Comparison of ENCODE assay signal across 10 cellular contexts in genomic region chr17:82257473-82257872, GRCh38. TPM values are rescaled to one million over a fixed set of nuclear protein-coding genes. Genes with fewer than 3 reads are reported as not detected.
DNase-seq lines count a peak whose midpoint lies in the region; ATAC-seq, FAIRE-seq and TF ChIP-seq lines count a peak whose summit lies in the region.
"Had no signal": no experiment of that assay in that cellular context is flagged by ENCODE, and none has a peak within 500 bp of the region (broad histone marks: within the 10 kb centered on the region; RNA-seq: fewer than 3 reads in every experiment).

No MANE protein-coding gene starts in this region.

- peaks cover 0 to 36% (median 13%) of the 10 kb centered on the region in 4 donors for H3K4me1 ChIP-seq in stomach

- H3K27ac ChIP-seq in stomach, result peak overlapping the region; percentile 5 to 60 (median 11)

- intact Hi-C loops in stomach (cut with DNase I; ENCODE audit: low total_unique reads), result no loop called here

- H3K36me3 ChIP-seq in stomach, result peaks cover 80 to 99% (median 98%) of the 10 kb centered on the region in 4 donors

- DNase-seq in AG08396 (ENCODE audit: low spot score) (peak; percentile 44), T-cell (peak in 31 of 34 experiments; percentile 41 to 82 (median 72)), myocyte (ENCODE audit: low read depth) (peak; percentile 92), stomach (peak; percentile 79), GM19239 (ENCODE audit: insufficient read length, low spot score) (no peak), NCI-H2171 (lab: John Stamatoyannopoulos, UW) (no peak)
- DNase-seq in central memory CD4-positive, alpha-beta T cell, result peak; percentile 46

- 33 to 44% (median 34%) methylated on average over 10 of the region's 10 CpGs for WGBS in stomach, 5 donors

- TF ChIP-seq EP300 in stomach (IDR thresholded peaks at IDR 0.05), result no peak

- H3K4me3 Mint-ChIP-seq in T-cell, result peak overlapping the region in 1 of 3 donors; percentile 22

- no peak for TF ChIP-seq CTCF in stomach (IDR thresholded peaks at IDR 0.05)

- CTCF ChIA-PET in T-cell (lab: Charles Lee), result no interaction called here

- no peaks in the 10 kb centered on the region for H3K9me3 Mint-ChIP-seq in T-cell

- H3K27me3 Mint-ChIP-seq in T-cell, result no peaks in the 10 kb centered on the region

- TF ChIP-seq POLR2A in stomach (IDR thresholded peaks at IDR 0.05), result no peak

- no peak for FAIRE-seq in GM19239 (lab: Jason Lieb, UNC)
- FAIRE-seq: G401.6 had no signal

- H3K36me3 Mint-ChIP-seq in T-cell, result peaks cover 57% of the 10 kb centered on the region

- no peaks in the 10 kb centered on the region for H3K9me3 ChIP-seq in stomach

- peak overlapping the region; percentile 70 to 79 for H3K27ac Mint-ChIP-seq in T-cell

- peaks cover 36 to 46% (median 43%) of the 10 kb centered on the region in 3 donors for H3K4me1 Mint-ChIP-seq in T-cell

- POLR2A ChIA-PET in T-cell (lab: Charles Lee), result no interaction called here

- H3K27me3 ChIP-seq in stomach, result no peaks in the 10 kb centered on the region

- ATAC-seq in T-cell (replicated peaks in 1 of 4) (peak; percentile 66 to 90 (median 76)), HG03175 (IDR thresholded peaks at IDR 0.05; ENCODE audit: unreplicated experiment) (no peak)

- H3K4me3 ChIP-seq in stomach, result no peak overlapping the region

RNA-seq across cellular contexts. Expression of gene CSNK1D, which starts 16.0 kb away (rescaled TPM):
- total RNA-seq in T-cell (100 to 1,000 TPM; 177 to 273 (median 194) TPM), myocyte (29.0 and 37.1 TPM in 2 replicates), stomach (100 to 1,000 TPM in 4 of 5 donors, 10 to 100 TPM in 1; 58.0 to 180 (median 140) TPM)
- polyA plus RNA-seq in myocyte (2012), result 106 TPM
- 10 to 100 TPM; 55.9 to 66.7 (median 65.4) TPM for polyA plus RNA-seq in stomach

RNA-seq across cellular contexts. Expression of gene SLC16A3, which starts 28.6 kb away (rescaled TPM):
- total RNA-seq in T-cell (10 to 100 TPM; 31.9 to 47.3 (median 40.9) TPM), myocyte (94.9 and 164 TPM in 2 replicates), stomach (10 to 100 TPM; 29.2 to 87.9 (median 53.3) TPM)
- polyA plus RNA-seq in myocyte (2012), result 261 TPM
- polyA plus RNA-seq in stomach, result 10 to 100 TPM in 2 of 3 donors, 1 to 10 TPM in 1; 4.9 to 39.8 (median 20.4) TPM

RNA-seq across cellular contexts. Expression of gene CCDC57, which starts 44.8 kb away (rescaled TPM):
- total RNA-seq in T-cell (100 to 1,000 TPM in 3 of 5 donors, 10 to 100 TPM in 2; 86.4 to 127 (median 103) TPM), myocyte (7.9 and 11.3 TPM in 2 replicates), stomach (100 to 1,000 TPM in 1 of 5 donors, 10 to 100 TPM in 4; 43.9 to 166 (median 90.6) TPM)
- 25.5 TPM for polyA plus RNA-seq in myocyte (2012)
- 10 to 100 TPM; 50.9 to 75.5 (median 72.5) TPM for polyA plus RNA-seq in stomach

RNA-seq across cellular contexts. Expression of gene CD7, which starts 59.9 kb away (rescaled TPM):
- total RNA-seq in T-cell, result 100 to 1,000 TPM; 104 to 265 (median 135) TPM
- total RNA-seq in myocyte, result 1.4 TPM in 1 of 2 replicates, not detected in the other
- 0.10 TPM for polyA plus RNA-seq in myocyte (2012)
- total RNA-seq in stomach, result 1 to 10 TPM in 2 of 5 donors, not detected in 3; 2.0 to 4.3 TPM
- 1 to 10 TPM; 2.1 to 8.6 (median 3.7) TPM for polyA plus RNA-seq in stomach
- total RNA-seq: pulmonary artery endothelial cell had no signal

Comparison
In these comparisons a context has a peak if more than half of its experiments do, and no peak if none do; other contexts are left out.
1. DNase-seq: peak in AG08396 (single experiment), T-cell (31 of 34), central memory CD4-positive, alpha-beta T cell (single experiment), myocyte (single experiment) and stomach (single experiment); none in GM19239 (single experiment) and NCI-H2171 (single experiment).